8 cellular contexts compared by ENCODE assay signal in genomic region chr7:55140221-55140980, GRCh38.
DNase-seq lines count a peak whose midpoint lies in the region; ATAC-seq and TF ChIP-seq lines count a peak whose summit lies in the region.

No MANE protein-coding gene starts in this region.

- no peak overlapping the region for H3K27ac ChIP-seq in CD4-positive, alpha-beta T cell (ENCODE audit: low read depth, low read length)

- peaks cover 6% of the 10 kb centered on the region for H3K9me3 ChIP-seq in CD4-positive, alpha-beta T cell (ENCODE audit: control insufficient read depth, low read length)

- no peaks in the 10 kb centered on the region for H3K27me3 Mint-ChIP-seq in WTC11 (ENCODE audit: low read depth)
- H3K27me3 Mint-ChIP-seq in CD4-positive, alpha-beta T cell = peaks cover 24% of the 10 kb centered on the region

- H3K4me3 ChIP-seq in foreskin fibroblast (ENCODE audit: low read depth in 1 of 2, low read length in 2 of 2) = no peak overlapping the region

- intact Hi-C loops in CD4-positive, alpha-beta T cell (cut with DNase I, micrococcal nuclease) = no loop called here

- H3K9me3 Mint-ChIP-seq in WTC11 = peaks cover 11% of the 10 kb centered on the region
- H3K9me3 Mint-ChIP-seq in CD4-positive, alpha-beta T cell = peaks cover 6% of the 10 kb centered on the region

- no peak overlapping the region for H3K4me3 Mint-ChIP-seq in WTC11
- no peak overlapping the region for H3K4me3 Mint-ChIP-seq in CD4-positive, alpha-beta T cell

- CTCF ChIA-PET in WTC11 (lab: Charles Lee) = no interaction called here
- CTCF ChIA-PET in CD4-positive, alpha-beta T cell (lab: Charles Lee) = no interaction called here

- no peak overlapping the region for H3K27ac Mint-ChIP-seq in WTC11
- H3K27ac Mint-ChIP-seq in CD4-positive, alpha-beta T cell = no peak overlapping the region

- ATAC-seq in GM19467 (IDR thresholded peaks at IDR 0.05; ENCODE audit: unreplicated experiment) = peak; percentile 83
- peak; percentile 97 for ATAC-seq in HG03460 (IDR thresholded peaks at IDR 0.05; ENCODE audit: unreplicated experiment)
- no peak for ATAC-seq in WTC11
- ATAC-seq in CD4-positive, alpha-beta T cell (ENCODE audit: poor library complexity) = no peak

- no peak for TF ChIP-seq CTCF in foreskin fibroblast (IDR thresholded peaks at IDR 0.05; ENCODE audit: low read depth, low read length)
- no peak for TF ChIP-seq CTCF in WTC11 (IDR thresholded peaks at IDR 0.05)
- TF ChIP-seq CTCF in CD4-positive, alpha-beta T cell (IDR thresholded peaks at IDR 0.05) = no peak

- no peaks in the 10 kb centered on the region for H3K27me3 ChIP-seq in CD4-positive, alpha-beta T cell (ENCODE audit: control insufficient read depth, insufficient read depth, low read length)

- POLR2A ChIA-PET in WTC11 (lab: Charles Lee) = no interaction called here
- POLR2A ChIA-PET in CD4-positive, alpha-beta T cell (lab: Charles Lee) = no interaction called here

- H3K4me1 Mint-ChIP-seq in WTC11 = peaks cover 3% of the 10 kb centered on the region; the same call in 1 of the 2 replicates
- no peaks in the 10 kb centered on the region for H3K4me1 Mint-ChIP-seq in CD4-positive, alpha-beta T cell (ENCODE audit: low read depth)

- H3K36me3 Mint-ChIP-seq in WTC11 = peaks cover 4% of the 10 kb centered on the region; the same call in 1 of the 2 replicates
- H3K36me3 Mint-ChIP-seq in CD4-positive, alpha-beta T cell (ENCODE audit: low read depth) = no peaks in the 10 kb centered on the region

- DNase-seq in Daoy (ENCODE audit: low read depth) = peak; percentile 73
- DNase-seq in foreskin fibroblast = peak; percentile 71 to 88
- DNase-seq in NCI-H187 treated with DMSO at 0.1 percent for 48 hours (lab: John Stamatoyannopoulos, UW) = no peak
- DNase-seq in WTC11 (ENCODE audit: low spot score) = no peak
- DNase-seq in CD4-positive, alpha-beta T cell = no peak
- DNase-seq in stimulated activated CD4-positive, alpha-beta T cell treated with anti-CD3 and anti-CD28 coated beads, Interleukin-4, amount 100 ng/mL, for 1 hour = no peak

TF ChIP-seq in WTC11, 78 proteins besides CTCF, POLR2A, EP300 and RAD21:
- TF ChIP-seq IRF2 (CRISPR knock-in tag; IDR thresholded peaks at IDR 0.05; ENCODE audit: borderline replicate concordance, low read depth) (no peak), KAT7 (CRISPR knock-in tag; IDR thresholded peaks at IDR 0.05; ENCODE audit: borderline replicate concordance) (no peak), TP53 (CRISPR knock-in tag; IDR thresholded peaks at IDR 0.05) (no peak), ZMAT4 (CRISPR knock-in tag; IDR thresholded peaks at IDR 0.05) (no peak), CBFB (CRISPR knock-in tag; IDR thresholded peaks at IDR 0.05; ENCODE audit: low read depth) (no peak), ZNF232 (CRISPR knock-in tag; IDR thresholded peaks at IDR 0.05) (no peak), FOXK1 (CRISPR knock-in tag; IDR thresholded peaks at IDR 0.05) (no peak), OVOL2 (CRISPR knock-in tag; IDR thresholded peaks at IDR 0.05; ENCODE audit: borderline replicate concordance) (no peak), PRDM15 (CRISPR knock-in tag; IDR thresholded peaks at IDR 0.05) (no peak), EMX1 (CRISPR knock-in tag; IDR thresholded peaks at IDR 0.05) (no peak), TEAD4 (CRISPR knock-in tag; IDR thresholded peaks at IDR 0.05) (no peak), GRHL2 (CRISPR knock-in tag; IDR thresholded peaks at IDR 0.05; ENCODE audit: insufficient replicate concordance, severe bottlenecking) (no peak), CREB1 (CRISPR knock-in tag; IDR thresholded peaks at IDR 0.05) (no peak), NR1H2 (CRISPR knock-in tag; IDR thresholded peaks at IDR 0.05) (no peak), ZNF512 (CRISPR knock-in tag; IDR thresholded peaks at IDR 0.05; ENCODE audit: borderline replicate concordance) (no peak), MLX (CRISPR knock-in tag; IDR thresholded peaks at IDR 0.05) (no peak)

Comparison
In these comparisons a context has a peak if more than half of its experiments do, and no peak if none do; other contexts are left out.
1. DNase-seq: peak in Daoy (single experiment) and foreskin fibroblast (2 of 2); none in NCI-H187 treated with DMSO at 0.1 percent for 48 hours (single experiment), WTC11 (single experiment), CD4-positive, alpha-beta T cell (0 of 10) and stimulated activated CD4-positive, alpha-beta T cell treated with anti-CD3 and anti-CD28 coated beads, Interleukin-4, amount 100 ng/mL, for 1 hour (single experiment).
2. ATAC-seq: peak in GM19467 (single experiment) and HG03460 (single experiment); none in WTC11 (single experiment) and CD4-positive, alpha-beta T cell (single experiment).